9 cellular contexts compared by ENCODE assay signal in the genomic region with DNA sequence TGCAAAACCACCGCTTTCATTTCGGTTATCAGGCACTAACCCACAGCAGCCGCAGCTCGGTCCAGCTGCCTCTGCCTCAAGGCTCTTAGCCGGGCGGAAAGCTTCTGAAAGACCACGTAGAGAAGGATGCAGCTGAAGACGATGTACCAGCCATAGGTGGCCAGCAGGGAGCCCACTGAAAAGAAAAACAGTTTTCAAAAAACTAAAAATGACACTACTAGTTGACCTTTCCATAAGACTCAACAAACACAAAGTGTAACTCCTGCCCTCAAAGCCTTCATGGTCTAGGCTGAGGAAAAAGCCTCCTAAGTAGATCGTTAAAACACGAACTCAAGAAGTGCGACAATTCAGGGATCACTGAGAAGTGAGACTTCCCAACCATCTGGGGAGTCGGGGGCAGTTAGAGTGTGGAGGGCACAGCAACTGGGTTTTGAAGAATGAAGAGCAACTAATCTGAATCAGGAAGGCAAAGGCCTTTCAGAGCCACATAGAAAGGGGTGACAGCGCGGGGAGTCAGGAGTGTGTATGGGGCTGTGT. TPM values are rescaled to one million over a fixed set of nuclear protein-coding genes. Genes with fewer than 3 reads are reported as not detected.
A peak's percentile ranks its signal among the peaks of the same experiment; 100 is the strongest.
DNase-seq lines count a peak whose midpoint lies in the region; ATAC-seq, FAIRE-seq and TF ChIP-seq lines count a peak whose summit lies in the region.
"Had no signal": no experiment of that assay in that cellular context is flagged by ENCODE, and none has a peak within 500 bp of the region (broad histone marks: within the 10 kb centered on the region; RNA-seq: fewer than 3 reads in every experiment).

No MANE protein-coding gene starts in this region.

- H3K27me3 Mint-ChIP-seq in activated naive CD8-positive, alpha-beta T cell treated with anti-CD3 and anti-CD28 coated beads for 36 hours: no peaks in the 10 kb centered on the region

- H3K4me3 ChIP-seq in Loucy (ENCODE audit: low read length, poor library complexity, severe bottlenecking) (peak overlapping the region; percentile 97), kidney (ENCODE audit: low read length in 2 of 2) (peak overlapping the region; percentile 90 to 96), suprapubic skin (peak overlapping the region; percentile 77)

- no peaks in the 10 kb centered on the region for H3K9me3 Mint-ChIP-seq in activated naive CD8-positive, alpha-beta T cell treated with anti-CD3 and anti-CD28 coated beads for 36 hours

- H3K4me1 ChIP-seq in Loucy (ENCODE audit: insufficient read depth, low read length, poor library complexity, severe bottlenecking): peaks cover 18% of the 10 kb centered on the region
- H3K4me1 ChIP-seq in kidney (ENCODE audit: control insufficient read depth in 1 of 2, insufficient read depth in 1 of 2, low read depth in 1 of 2, low read length in 2 of 2): peaks cover 0 to 8% of the 10 kb centered on the region in 2 donors
- H3K4me1 ChIP-seq in suprapubic skin: peaks cover 20% of the 10 kb centered on the region

- peak overlapping the region; percentile 85 for H2AFZ ChIP-seq in Loucy (ENCODE audit: low read length)

- peak; percentile 67 for DNase-seq in ELR (ENCODE audit: low read depth)
- DNase-seq in activated naive CD8-positive, alpha-beta T cell treated with anti-CD3 and anti-CD28 coated beads for 36 hours: peak; percentile 15
- no peak for DNase-seq in kidney
- DNase-seq in suprapubic skin (ENCODE audit: low spot score in 2 of 2): no peak
- no peak for DNase-seq in D721Med (ENCODE audit: insufficient read length, low spot score)

- H3K27ac Mint-ChIP-seq in activated naive CD8-positive, alpha-beta T cell treated with anti-CD3 and anti-CD28 coated beads for 36 hours: peak overlapping the region; percentile 88

- H3K9me3 ChIP-seq in Loucy (ENCODE audit: insufficient read depth, low read depth, low read length): no peaks in the 10 kb centered on the region
- no peaks in the 10 kb centered on the region for H3K9me3 ChIP-seq in kidney (ENCODE audit: control insufficient read depth in 1 of 2, low read length in 2 of 2)
- no peaks in the 10 kb centered on the region for H3K9me3 ChIP-seq in suprapubic skin

- H3K27ac ChIP-seq in kidney (ENCODE audit: low read depth in 2 of 2, low read length in 2 of 2) (peak overlapping the region; percentile 37 to 71), suprapubic skin (peak overlapping the region; percentile 87)

- peak overlapping the region; percentile 78 for H3K9ac ChIP-seq in Loucy (ENCODE audit: low read depth, low read length, poor library complexity, severe bottlenecking)
- peak overlapping the region; percentile 27 to 88 for H3K9ac ChIP-seq in kidney (ENCODE audit: low read length in 2 of 2)

- FAIRE-seq in kidney (lab: Jason Lieb, UNC) (no peak), D721Med (lab: Jason Lieb, UNC) (no peak)
- FAIRE-seq: colon had no signal

- H3K36me3 ChIP-seq in Loucy (ENCODE audit: insufficient read depth, low read length) (peaks cover 53% of the 10 kb centered on the region; the same call in 1 of the 2 replicates), kidney (ENCODE audit: control insufficient read depth in 1 of 2, insufficient read depth in 2 of 2, low read length in 2 of 2) (peaks cover 31 to 32% of the 10 kb centered on the region in 2 donors), suprapubic skin (peaks cover 57% of the 10 kb centered on the region)

- no peaks in the 10 kb centered on the region for H3F3A ChIP-seq in Loucy (ENCODE audit: low read depth)

- WGBS in suprapubic skin: 19% methylated on average over 14 of the region's 14 CpGs

- H3K27me3 ChIP-seq in Loucy (ENCODE audit: insufficient read depth, low read length, poor library complexity, severe bottlenecking) (no peaks in the 10 kb centered on the region), suprapubic skin (no peaks in the 10 kb centered on the region)

- peaks cover 23% of the 10 kb centered on the region for H3K79me2 ChIP-seq in Loucy (ENCODE audit: insufficient read depth, low read length)

- peak; percentile 44 for ATAC-seq in GM21515 (IDR thresholded peaks at IDR 0.05; ENCODE audit: unreplicated experiment)
- ATAC-seq in HG02610 (IDR thresholded peaks at IDR 0.05; ENCODE audit: unreplicated experiment): no peak

- H3K36me3 Mint-ChIP-seq in activated naive CD8-positive, alpha-beta T cell treated with anti-CD3 and anti-CD28 coated beads for 36 hours: peaks cover 30% of the 10 kb centered on the region

- TF ChIP-seq EP300 in suprapubic skin (IDR thresholded peaks at IDR 0.05): no peak

- peaks cover 18% of the 10 kb centered on the region for H4K20me1 ChIP-seq in Loucy (ENCODE audit: insufficient read depth, low read length, poor library complexity, severe bottlenecking)

- no peaks in the 10 kb centered on the region for H3K9me2 ChIP-seq in Loucy (replicated peaks; ENCODE audit: low read depth, low read length)

- H3K4me3 Mint-ChIP-seq in activated naive CD8-positive, alpha-beta T cell treated with anti-CD3 and anti-CD28 coated beads for 36 hours: peak overlapping the region; percentile 99

- TF ChIP-seq POLR2A in suprapubic skin (IDR thresholded peaks at IDR 0.05): no peak

- TF ChIP-seq CTCF in Loucy (conservative IDR thresholded peaks at IDR 0.05; ENCODE audit: low read length): peak; percentile 63
- TF ChIP-seq CTCF in kidney (IDR thresholded peaks at IDR 0.05; ENCODE audit: borderline replicate concordance, extremely low read depth, insufficient read depth): no peak
- TF ChIP-seq CTCF in suprapubic skin (IDR thresholded peaks at IDR 0.05): no peak
- TF ChIP-seq CTCF in D721Med (IDR thresholded peaks at IDR 0.05; ENCODE audit: insufficient read depth, missing control alignments): no peak

- H3K4me2 ChIP-seq in Loucy (ENCODE audit: low read depth, low read length, poor library complexity, severe bottlenecking): peak overlapping the region; percentile 94

- intact Hi-C loops in kidney (cut with DNase I): no loop called here

- H3K4me1 Mint-ChIP-seq in activated naive CD8-positive, alpha-beta T cell treated with anti-CD3 and anti-CD28 coated beads for 36 hours: peaks cover 24% of the 10 kb centered on the region

RNA-seq across cellular contexts. Expression of a gene that starts 0.7 kb away (rescaled TPM):
- total RNA-seq in activated naive CD8-positive, alpha-beta T cell treated with anti-CD3 and anti-CD28 coated beads for 36 hours: 10 to 100 TPM; 27.3 to 29.4 TPM
- total RNA-seq in kidney (66.0 TPM), suprapubic skin (10 to 100 TPM; 39.8 to 88.3 (median 50.2) TPM)
- polyA plus RNA-seq in kidney (ENCODE audit: insufficient read depth, low read depth, low replicate concordance): 99.0 TPM

RNA-seq across cellular contexts. Expression of a gene that starts 18.5 kb away (rescaled TPM):
- total RNA-seq in activated naive CD8-positive, alpha-beta T cell treated with anti-CD3 and anti-CD28 coated beads for 36 hours: 100 to 1,000 TPM; 219 to 223 TPM
- total RNA-seq in kidney (44.9 TPM), suprapubic skin (100 to 1,000 TPM in 1 of 4 donors, 10 to 100 TPM in 3; 43.1 to 122 (median 48.2) TPM)
- polyA plus RNA-seq in kidney (ENCODE audit: insufficient read depth, low read depth, low replicate concordance): 40.0 TPM

RNA-seq across cellular contexts. Expression of a gene that starts 24.7 kb away (rescaled TPM):
- 10 to 100 TPM; 35.5 to 37.0 TPM for total RNA-seq in activated naive CD8-positive, alpha-beta T cell treated with anti-CD3 and anti-CD28 coated beads for 36 hours
- 41.6 TPM for total RNA-seq in kidney
- polyA plus RNA-seq in kidney (ENCODE audit: insufficient read depth, low read depth, low replicate concordance): 7.2 TPM
- total RNA-seq in suprapubic skin: 10 to 100 TPM; 29.7 to 39.6 (median 30.5) TPM

Comparison
In these comparisons a context has a peak if more than half of its experiments do, and no peak if none do; other contexts are left out.
1. DNase-seq: peak in ELR (single experiment) and activated naive CD8-positive, alpha-beta T cell treated with anti-CD3 and anti-CD28 coated beads for 36 hours (single experiment); none in kidney (single experiment), suprapubic skin (0 of 2) and D721Med (single experiment).
2. Peak in every context shown above with its lines, with median percentiles within 50 percentile points of each other: H3K4me3 ChIP-seq.